16 cellular contexts compared by ENCODE assay signal in the genomic region with DNA sequence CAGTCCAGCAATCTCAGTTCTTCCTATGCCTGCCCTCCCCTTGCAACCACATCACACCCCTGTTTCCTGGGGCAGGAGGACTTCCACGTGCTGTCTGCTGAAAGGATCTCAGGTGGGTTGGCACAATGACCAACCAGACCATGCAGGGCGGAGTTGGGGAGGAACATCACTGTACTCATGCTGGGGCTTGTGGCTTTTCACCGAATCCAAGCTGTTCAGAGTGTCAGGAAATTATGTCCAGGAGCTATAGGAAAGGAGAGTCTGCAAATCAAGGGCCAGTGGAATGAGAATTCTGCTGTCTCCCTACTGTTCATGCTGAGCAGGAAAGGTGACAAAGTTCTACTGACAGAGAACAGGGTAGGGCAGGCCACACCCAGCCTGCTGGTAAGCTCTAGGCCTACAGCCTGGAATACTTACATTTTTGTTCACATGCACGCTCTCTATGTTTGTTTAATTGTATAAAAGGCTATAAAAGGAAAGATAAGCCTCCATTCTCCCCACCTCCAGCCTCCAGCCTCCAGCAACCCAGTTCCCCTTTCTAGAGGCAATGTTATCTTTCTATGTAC. TPM values are rescaled to one million over a fixed set of nuclear protein-coding genes. Genes with fewer than 3 reads are reported as not detected.
DNase-seq lines count a peak whose midpoint lies in the region; ATAC-seq, FAIRE-seq and TF ChIP-seq lines count a peak whose summit lies in the region.
"Had no signal": no experiment of that assay in that cellular context is flagged by ENCODE, and none has a peak within 500 bp of the region (broad histone marks: within the 10 kb centered on the region; RNA-seq: fewer than 3 reads in every experiment).

No MANE protein-coding gene starts in this region.

- H3K36me3 ChIP-seq in CD8-positive, alpha-beta T cell (ENCODE audit: insufficient read depth, low read length), result no peaks in the 10 kb centered on the region
- H3K36me3 ChIP-seq in K562 (ENCODE audit: control insufficient read depth, insufficient read depth, low read length) (no peaks in the 10 kb centered on the region), esophagus muscularis mucosa (no peaks in the 10 kb centered on the region)
- H3K36me3 ChIP-seq: HAP-1 had no signal

- CTCF ChIA-PET in CD8-positive, alpha-beta T cell (lab: Charles Lee), result no interaction called here
- CTCF ChIA-PET in K562 (lab: Yijun Ruan, JAX; ENCODE audit: low intra/inter-chr PET ratio), result no interaction called here

- in situ Hi-C loops in K562 (cut with MboI), result no loop called here

- peak overlapping the region; percentile 41 for H3K27ac Mint-ChIP-seq in CD8-positive, alpha-beta T cell
- H3K27ac Mint-ChIP-seq in naive B cell, result peak overlapping the region; percentile 24 to 100 (median 92)
- H3K27ac Mint-ChIP-seq: activated naive CD8-positive, alpha-beta T cell; WTC11 had no signal

- H3K9me3 ChIP-seq in CD8-positive, alpha-beta T cell (ENCODE audit: low read length), result no peaks in the 10 kb centered on the region
- H3K9me3 ChIP-seq in K562 (replicated peaks; ENCODE audit: control insufficient read depth, insufficient read depth, low read depth, low read length) (no peaks in the 10 kb centered on the region), esophagus muscularis mucosa (no peaks in the 10 kb centered on the region)
- H3K9me3 ChIP-seq: HAP-1 had no signal

- no peaks in the 10 kb centered on the region for H3K9me1 ChIP-seq in K562 (ENCODE audit: control insufficient read depth, insufficient read depth, low read length)

- no peak overlapping the region for H3K4me3 ChIP-seq in CD8-positive, alpha-beta T cell (ENCODE audit: low read depth, low read length)
- H3K4me3 ChIP-seq in K562 (no peak overlapping the region), esophagus muscularis mucosa (no peak overlapping the region)
- H3K4me3 ChIP-seq: HAP-1 had no signal

- POLR2A ChIA-PET in CD8-positive, alpha-beta T cell (lab: Charles Lee), result interaction anchor here (0.5 to 1.2 kb wide), 3 partner anchors 9 to 28 kb away, joined by 3 to 4 read pairs (median 3); partner anchors contain the start of gene PLAAT4
- POLR2A ChIA-PET in K562 (lab: Yijun Ruan, JAX), result no interaction called here

- intact Hi-C loops in CD8-positive, alpha-beta T cell (cut with DNase I, micrococcal nuclease), result loop anchor here in 1 of 2 experiments (5.0 kb wide), 2 partner anchors 33 to 47 kb away; partner anchors contain the start of gene PLAAT3
- intact Hi-C loops in K562 (cut with micrococcal nuclease) (loop anchor here (5.0 kb wide), 1 partner anchor 58 kb away; the partner anchor contains the start of gene LGALS12), esophagus muscularis mucosa (cut with DNase I) (no loop called here)

- ATAC-seq in CD8-positive, alpha-beta T cell, result no peak
- no peak for ATAC-seq in K562
- ATAC-seq in naive B cell (ENCODE audit: low read depth in 2 of 2), result no peak
- ATAC-seq in GM19463 (IDR thresholded peaks at IDR 0.05; ENCODE audit: unreplicated experiment), result no peak
- ATAC-seq: WTC11 had no signal

- H2AFZ ChIP-seq in K562 (ENCODE audit: low read depth, low read length), result peak overlapping the region; percentile 48; the same call in 1 of the 2 replicates

- peaks cover 57% of the 10 kb centered on the region for H3K4me1 Mint-ChIP-seq in CD8-positive, alpha-beta T cell (ENCODE audit: low read depth)
- peaks cover 22 to 49% (median 27%) of the 10 kb centered on the region in 3 donors for H3K4me1 Mint-ChIP-seq in naive B cell

- no peak overlapping the region for H3K4me3 Mint-ChIP-seq in CD8-positive, alpha-beta T cell
- no peak overlapping the region for H3K4me3 Mint-ChIP-seq in naive B cell
- H3K4me3 Mint-ChIP-seq: activated naive CD8-positive, alpha-beta T cell; WTC11 had no signal

- no TSS peak for BruUV-seq in K562 (replicated peaks; lab: Mats Ljungman, UMichigan)

- H3K79me2 ChIP-seq in K562 (ENCODE audit: control insufficient read depth, insufficient read depth, low read length), result no peaks in the 10 kb centered on the region

- TF ChIP-seq RAD21 in K562 (CRISPR knock-in tag; conservative IDR thresholded peaks at IDR 0.05 in 1 of 2, IDR thresholded peaks at IDR 0.05 in 1 of 2), result no peak

- no peak for TF ChIP-seq POLR2A in K562 (conservative IDR thresholded peaks at IDR 0.05)
- TF ChIP-seq POLR2A in esophagus muscularis mucosa (IDR thresholded peaks at IDR 0.05; ENCODE audit: low read depth), result no peak

- no peaks in the 10 kb centered on the region for H3K9me3 Mint-ChIP-seq in CD8-positive, alpha-beta T cell
- H3K9me3 Mint-ChIP-seq in naive B cell, result peaks cover 0 to 2% (median 0%) of the 10 kb centered on the region in 7 donors

- 38% methylated on average over 4 of the region's 4 CpGs for WGBS in K562 (ENCODE audit: insufficient coverage, low coverage, missing lambda C conversion rate)
- 84% methylated on average over 3 of the region's 4 CpGs for WGBS in esophagus muscularis mucosa

- TF ChIP-seq CTCF in CD8-positive, alpha-beta T cell (IDR thresholded peaks at IDR 0.05), result no peak
- TF ChIP-seq CTCF in K562 (IDR thresholded peaks at IDR 0.05 in 2 of 3, conservative IDR thresholded peaks at IDR 0.05 in 1 of 3; ENCODE audit: insufficient read depth in 2 of 3, low read depth in 1 of 3, low read length in 3 of 3) (no peak), esophagus muscularis mucosa (IDR thresholded peaks at IDR 0.05) (no peak)

- no peak overlapping the region for H3K9ac ChIP-seq in K562 (ENCODE audit: insufficient read depth in 1 of 2, low read depth in 2 of 2, low read length in 2 of 2)

- peaks cover 57% of the 10 kb centered on the region for H3K4me1 ChIP-seq in CD8-positive, alpha-beta T cell (ENCODE audit: insufficient read depth, low read length)
- H3K4me1 ChIP-seq in K562 (replicated peaks in 1 of 2; ENCODE audit: control insufficient read depth in 2 of 2, insufficient read depth in 2 of 2, low read length in 2 of 2) (peaks cover 24 to 43% of the 10 kb centered on the region in 2 experiments), esophagus muscularis mucosa (peaks cover 11 to 15% (median 13%) of the 10 kb centered on the region in 4 donors)

- no peak for DNase-seq in CD8-positive, alpha-beta T cell
- DNase-seq in HuH-7 (ENCODE audit: low spot score) (peak; percentile 80), K562 (ENCODE audit: extremely low read depth in 1 of 4, low spot score in 3 of 4) (no peak), naive B cell (no peak), esophagus muscularis mucosa (ENCODE audit: extremely low spot score) (no peak), DMS53 (lab: John Stamatoyannopoulos, UW) (no peak), GM19239 (ENCODE audit: insufficient read length, low spot score) (no peak)
- DNase-seq: effector memory CD4-positive, alpha-beta T cell; NCI-H1417 treated with DMSO at 0.1 percent for 48 hours had no signal

- no peaks in the 10 kb centered on the region for H3K36me3 Mint-ChIP-seq in CD8-positive, alpha-beta T cell
- no peaks in the 10 kb centered on the region for H3K36me3 Mint-ChIP-seq in naive B cell
- H3K36me3 Mint-ChIP-seq: activated naive CD8-positive, alpha-beta T cell; WTC11 had no signal

- no peak for TF ChIP-seq EP300 in K562 (IDR thresholded peaks at IDR 0.05; ENCODE audit: low read length)
- no peak for TF ChIP-seq EP300 in esophagus muscularis mucosa (IDR thresholded peaks at IDR 0.05)

- H3K27me3 ChIP-seq in CD8-positive, alpha-beta T cell (ENCODE audit: insufficient read depth, low read length), result no peaks in the 10 kb centered on the region
- no peaks in the 10 kb centered on the region for H3K27me3 ChIP-seq in K562 (ENCODE audit: control insufficient read depth in 2 of 2, insufficient read depth in 2 of 2, low read length in 2 of 2)
- H3K27me3 ChIP-seq in esophagus muscularis mucosa, result no peaks in the 10 kb centered on the region

- no peak overlapping the region for H3K4me2 ChIP-seq in K562 (ENCODE audit: insufficient read depth, low read length)

- H4K20me1 ChIP-seq in K562 (replicated peaks; ENCODE audit: control insufficient read depth, insufficient read depth, low read length), result no peaks in the 10 kb centered on the region

- H3K27ac ChIP-seq in CD8-positive, alpha-beta T cell (ENCODE audit: low read depth, low read length), result no peak overlapping the region
- H3K27ac ChIP-seq in K562 (ENCODE audit: extremely low read depth, low read depth, low read length), result no peak overlapping the region
- no peak overlapping the region for H3K27ac ChIP-seq in esophagus muscularis mucosa (replicated peaks in 1 of 4)

- H3K27me3 Mint-ChIP-seq in CD8-positive, alpha-beta T cell (ENCODE audit: low read depth), result no peaks in the 10 kb centered on the region
- H3K27me3 Mint-ChIP-seq in naive B cell, result peaks cover 4 to 23% (median 14%) of the 10 kb centered on the region in 3 donors
- H3K27me3 Mint-ChIP-seq: activated naive CD8-positive, alpha-beta T cell had no signal

- FAIRE-seq in K562 (lab: Jason Lieb, UNC) (no peak), GM19239 (lab: Jason Lieb, UNC) (no peak)

RNA-seq across cellular contexts. Expression of gene PLAAT2, which starts 1.7 kb away (rescaled TPM):
- under 1 TPM in 1 of 2 experiments, not detected in 1; 0.47 TPM for total RNA-seq in CD8-positive, alpha-beta T cell
- not detected in 2 replicates for total RNA-seq in K562 (2011; cell fraction: chromatin; rRNA removed; ENCODE audit: low replicate concordance)
- not detected in 2 replicates for total RNA-seq in K562 (2011; cell fraction: nucleolus; rRNA removed)
- total RNA-seq in K562 (2011; cell fraction: nucleoplasm; rRNA removed), result not detected in 2 replicates
- not detected in 2 replicates for total RNA-seq in K562 (2014; rRNA removed)
- not detected in 2 replicates for total RNA-seq in K562 (2014; rRNA removed; fragmentation: Illumina TruSeq; extraction: Trizol)
- not detected in 2 replicates for total RNA-seq in K562 (2015; rRNA removed; fragmentation: Illumina TruSeq; extraction: Trizol)
- not detected in 2 replicates for total RNA-seq in K562 (2021)
- polyA plus RNA-seq in K562 (2011; rRNA removed), result not detected in 2 replicates
- polyA plus RNA-seq in K562 (2011; cell fraction: cytosol; rRNA removed), result not detected in 2 replicates
- polyA plus RNA-seq in K562 (2011; cell fraction: nucleus; rRNA removed), result not detected in 2 replicates
- polyA plus RNA-seq in K562 (2012), result not detected in 2 replicates
- polyA plus RNA-seq in K562 (2014; fragmentation: Illumina TruSeq; extraction: Trizol), result not detected in 2 replicates
- polyA plus RNA-seq in K562 (2014; fragmentation: Nextera tagmentation; extraction: Ambion mirVana), result not detected
- not detected in 2 replicates for polyA plus RNA-seq in K562 (2014; rRNA removed)
- polyA minus RNA-seq in K562 (2011; rRNA and poly(A)+ RNA removed), result not detected in 2 replicates
- polyA minus RNA-seq in K562 (2011; cell fraction: cytosol; rRNA and poly(A)+ RNA removed), result not detected in 2 replicates
- not detected in 2 replicates for polyA minus RNA-seq in K562 (2011; cell fraction: nucleus; rRNA and poly(A)+ RNA removed)
- polyA plus RNA-seq in naive B cell (ENCODE audit: low read depth in 6 of 6), result not detected
- total RNA-seq in esophagus muscularis mucosa, result not detected
- total RNA-seq: G401, osteocyte, urinary bladder had no signal
- polyA plus RNA-seq: urinary bladder had no signal

RNA-seq across cellular contexts. Expression of gene PLAAT4, which starts 28.3 kb away (rescaled TPM):
- total RNA-seq in CD8-positive, alpha-beta T cell, result 10 to 100 TPM; 81.9 to 84.0 TPM
- not detected in 2 replicates for total RNA-seq in K562 (2011; cell fraction: chromatin; rRNA removed; ENCODE audit: low replicate concordance)
- total RNA-seq in K562 (2011; cell fraction: nucleolus; rRNA removed), result 0.67 TPM in 1 of 2 replicates, not detected in the other
- total RNA-seq in K562 (2011; cell fraction: nucleoplasm; rRNA removed), result 0.51 TPM in 1 of 2 replicates, not detected in the other
- total RNA-seq in K562 (2014; rRNA removed), result 0.37 TPM in 1 of 2 replicates, not detected in the other
- total RNA-seq in K562 (2014; rRNA removed; fragmentation: Illumina TruSeq; extraction: Trizol), result 0.99 and 1.0 TPM in 2 replicates
- total RNA-seq in K562 (2015; rRNA removed; fragmentation: Illumina TruSeq; extraction: Trizol), result 2.0 and 3.0 TPM in 2 replicates
- total RNA-seq in K562 (2021), result 0.80 and 1.2 TPM in 2 replicates
- 0.43 and 0.54 TPM in 2 replicates for polyA plus RNA-seq in K562 (2011; rRNA removed)
- 0.19 and 0.60 TPM in 2 replicates for polyA plus RNA-seq in K562 (2011; cell fraction: cytosol; rRNA removed)
- polyA plus RNA-seq in K562 (2011; cell fraction: nucleus; rRNA removed), result 0.20 and 0.47 TPM in 2 replicates
- 2.3 and 7.2 TPM in 2 replicates for polyA plus RNA-seq in K562 (2012)
- 1.1 and 1.3 TPM in 2 replicates for polyA plus RNA-seq in K562 (2014; fragmentation: Illumina TruSeq; extraction: Trizol)
- polyA plus RNA-seq in K562 (2014; fragmentation: Nextera tagmentation; extraction: Ambion mirVana), result 1 to 10 TPM; 1.2 to 2.1 TPM
- 0.57 and 1.7 TPM in 2 replicates for polyA plus RNA-seq in K562 (2014; rRNA removed)
- polyA minus RNA-seq in K562 (2011; rRNA and poly(A)+ RNA removed), result 0.84 TPM in 1 of 2 replicates, not detected in the other
- 1.2 TPM in 1 of 2 replicates, not detected in the other for polyA minus RNA-seq in K562 (2011; cell fraction: cytosol; rRNA and poly(A)+ RNA removed)
- polyA minus RNA-seq in K562 (2011; cell fraction: nucleus; rRNA and poly(A)+ RNA removed), result not detected in 2 replicates
- 10 to 100 TPM; 31.7 to 72.1 (median 42.2) TPM for polyA plus RNA-seq in naive B cell (ENCODE audit: low read depth in 6 of 6)
- 10 to 100 TPM in 3 of 4 donors, 1 to 10 TPM in 1; 9.1 to 28.0 (median 20.1) TPM for total RNA-seq in esophagus muscularis mucosa
- total RNA-seq: G401 had no signal

RNA-seq across cellular contexts. Expression of gene PLAAT3, which starts 49.4 kb away (rescaled TPM):
- total RNA-seq in CD8-positive, alpha-beta T cell, result 1 to 10 TPM; 5.0 to 5.9 TPM
- total RNA-seq in K562 (2011; cell fraction: chromatin; rRNA removed; ENCODE audit: low replicate concordance), result 0.60 and 1.1 TPM in 2 replicates
- 0.33 and 1.1 TPM in 2 replicates for total RNA-seq in K562 (2011; cell fraction: nucleolus; rRNA removed)
- 0.88 and 0.92 TPM in 2 replicates for total RNA-seq in K562 (2011; cell fraction: nucleoplasm; rRNA removed)
- total RNA-seq in K562 (2014; rRNA removed) (1.2 and 1.7 TPM in 2 replicates), K562 (2014; rRNA removed; fragmentation: Illumina TruSeq; extraction: Trizol) (0.77 and 1.2 TPM in 2 replicates), K562 (2015; rRNA removed; fragmentation: Illumina TruSeq; extraction: Trizol) (0.60 and 1.4 TPM in 2 replicates), K562 (2021) (2.7 TPM in 2 replicates), esophagus muscularis mucosa (10 to 100 TPM; 40.3 to 74.8 (median 54.4) TPM)
- polyA plus RNA-seq in K562 (2011; rRNA removed) (1.3 and 2.0 TPM in 2 replicates), K562 (2014; fragmentation: Illumina TruSeq; extraction: Trizol) (0.80 and 1.6 TPM in 2 replicates), K562 (2014; fragmentation: Nextera tagmentation; extraction: Ambion mirVana) (1 to 10 TPM; 1.3 to 1.9 TPM), K562 (2014; rRNA removed) (0.96 and 1.4 TPM in 2 replicates), naive B cell (ENCODE audit: low read depth in 6 of 6) (under 1 TPM in 3 of 6 donors, not detected in 3; 0.21 to 0.40 (median 0.38) TPM)
- polyA plus RNA-seq in K562 (2011; cell fraction: cytosol; rRNA removed), result 1.6 and 3.9 TPM in 2 replicates
- 0.73 and 0.92 TPM in 2 replicates for polyA plus RNA-seq in K562 (2011; cell fraction: nucleus; rRNA removed)
- polyA plus RNA-seq in K562 (2012), result 3.4 and 5.8 TPM in 2 replicates
- 2.3 and 4.8 TPM in 2 replicates for polyA minus RNA-seq in K562 (2011; rRNA and poly(A)+ RNA removed)
- 2.1 and 2.2 TPM in 2 replicates for polyA minus RNA-seq in K562 (2011; cell fraction: cytosol; rRNA and poly(A)+ RNA removed)
- polyA minus RNA-seq in K562 (2011; cell fraction: nucleus; rRNA and poly(A)+ RNA removed), result 0.54 and 0.67 TPM in 2 replicates

RNA-seq across cellular contexts. Expression of gene LGALS12, which starts 59.0 kb away (rescaled TPM):
- total RNA-seq in CD8-positive, alpha-beta T cell, result not detected
- total RNA-seq in K562 (2011; cell fraction: chromatin; rRNA removed; ENCODE audit: low replicate concordance), result 1.3 and 4.1 TPM in 2 replicates
- total RNA-seq in K562 (2011; cell fraction: nucleolus; rRNA removed), result 1.4 and 3.0 TPM in 2 replicates
- total RNA-seq in K562 (2011; cell fraction: nucleoplasm; rRNA removed), result 1.6 and 1.9 TPM in 2 replicates
- total RNA-seq in K562 (2014; rRNA removed), result 5.1 TPM in 2 replicates
- total RNA-seq in K562 (2014; rRNA removed; fragmentation: Illumina TruSeq; extraction: Trizol), result 2.2 and 2.9 TPM in 2 replicates
- total RNA-seq in K562 (2015; rRNA removed; fragmentation: Illumina TruSeq; extraction: Trizol), result 4.7 and 5.2 TPM in 2 replicates
- 4.5 and 5.1 TPM in 2 replicates for total RNA-seq in K562 (2021)
- polyA plus RNA-seq in K562 (2011; rRNA removed), result 8.0 and 9.5 TPM in 2 replicates
- polyA plus RNA-seq in K562 (2011; cell fraction: cytosol; rRNA removed), result 11.8 and 13.9 TPM in 2 replicates
- polyA plus RNA-seq in K562 (2011; cell fraction: nucleus; rRNA removed), result 6.9 and 7.5 TPM in 2 replicates
- polyA plus RNA-seq in K562 (2012), result 5.1 and 15.0 TPM in 2 replicates
- 5.0 and 5.7 TPM in 2 replicates for polyA plus RNA-seq in K562 (2014; fragmentation: Illumina TruSeq; extraction: Trizol)
- polyA plus RNA-seq in K562 (2014; fragmentation: Nextera tagmentation; extraction: Ambion mirVana), result under 1 TPM; 0.66 to 0.99 TPM
- polyA plus RNA-seq in K562 (2014; rRNA removed), result 3.6 and 5.2 TPM in 2 replicates
- 3.5 and 4.7 TPM in 2 replicates for polyA minus RNA-seq in K562 (2011; rRNA and poly(A)+ RNA removed)
- 2.7 and 3.4 TPM in 2 replicates for polyA minus RNA-seq in K562 (2011; cell fraction: cytosol; rRNA and poly(A)+ RNA removed)
- polyA minus RNA-seq in K562 (2011; cell fraction: nucleus; rRNA and poly(A)+ RNA removed), result 2.6 and 2.9 TPM in 2 replicates
- 1 to 10 TPM in 1 of 6 donors, under 1 TPM in 3, not detected in 2; 0.17 to 1.2 (median 0.34) TPM for polyA plus RNA-seq in naive B cell (ENCODE audit: low read depth in 6 of 6)
- total RNA-seq in esophagus muscularis mucosa, result not detected
- total RNA-seq: G401, osteocyte had no signal

Comparison
In these comparisons a context has a peak if more than half of its experiments do, and no peak if none do; other contexts are left out.
1. RNA of gene PLAAT3, which starts 49.4 kb away (total RNA-seq): 40.3 to 74.8 TPM in esophagus muscularis mucosa; 5.0 to 5.9 TPM in CD8-positive, alpha-beta T cell and 0.33 to 2.7 TPM in K562; every median in the first group is over 4 times any median in the second.